In the genomic region with DNA sequence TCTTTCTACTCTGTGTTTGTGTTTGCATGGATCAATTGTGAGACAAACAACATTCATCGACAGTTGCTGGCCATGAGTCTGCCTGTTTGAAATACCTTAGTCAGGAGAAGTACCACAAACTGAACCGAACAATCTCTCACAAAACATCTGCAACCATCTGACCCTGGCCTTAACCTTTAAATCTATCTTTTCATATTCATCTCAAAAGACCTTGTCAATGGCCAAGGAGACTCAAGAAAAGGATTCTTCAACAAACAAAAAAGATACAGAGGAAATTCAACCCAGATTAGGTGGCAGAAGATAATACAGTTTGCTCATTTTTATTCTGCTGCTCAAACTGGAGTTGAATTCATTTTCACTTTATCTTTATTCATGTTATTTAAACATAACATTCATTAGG, we compare ENCODE assay signal across 16 cellular contexts.
DNase-seq lines count a peak whose midpoint lies in the region; FAIRE-seq and TF ChIP-seq lines count a peak whose summit lies in the region.
"Had no signal": no experiment of that assay in that cellular context is flagged by ENCODE, and none has a peak within 500 bp of the region (broad histone marks: within the 10 kb centered on the region; RNA-seq: fewer than 3 reads in every experiment).

No MANE protein-coding gene starts in this region.

- H3K9me3 ChIP-seq in H1 (ENCODE audit: insufficient read depth in 2 of 2, low read depth in 1 of 2, low read length in 1 of 2) = no peaks in the 10 kb centered on the region
- no peaks in the 10 kb centered on the region for H3K9me3 ChIP-seq in neuron (ENCODE audit: low read length)
- no peaks in the 10 kb centered on the region for H3K9me3 ChIP-seq in SJCRH30 (replicated peaks)

- no peak for TF ChIP-seq EP300 in H1 (IDR thresholded peaks at IDR 0.05; ENCODE audit: borderline replicate concordance in 1 of 2, low read depth in 2 of 2, low read length in 2 of 2)

- 90% methylated on average over 2 of the region's 2 CpGs; no CpG with 5 or more reads in 1 of the 2 experiments for WGBS in H1 (ENCODE audit: extremely low coverage in 1 of 2, insufficient coverage in 1 of 2, insufficient read length in 1 of 2, insufficient replicate concordance in 2 of 2, low coverage in 1 of 2, low lambda C conversion rate in 2 of 2, missing lambda C conversion rate in 1 of 2), 2 experiments

- POLR2A ChIA-PET in H1 (lab: Charles Lee; ENCODE audit: partially characterized antibody) = no interaction called here

- no peak overlapping the region for H3K14ac ChIP-seq in H1 (ENCODE audit: insufficient read length)

- TF ChIP-seq RAD21 in H1 (IDR thresholded peaks at IDR 0.05 in 1 of 2, conservative IDR thresholded peaks at IDR 0.05 in 1 of 2; ENCODE audit: low read depth in 2 of 2, low read length in 2 of 2) = no peak

- H4K8ac ChIP-seq in H1 (ENCODE audit: extremely low read depth, insufficient read depth, low read length) = no peak overlapping the region

- CTCF ChIA-PET in H1 (lab: Charles Lee; ENCODE audit: partially characterized antibody) = no interaction called here

- H3K4me2 ChIP-seq in H1 (ENCODE audit: insufficient read depth in 1 of 2, low read depth in 2 of 2, low read length in 2 of 2) = no peak overlapping the region

- H2BK15ac ChIP-seq in H1 (ENCODE audit: low read length) = no peak overlapping the region

- H3K27me3 ChIP-seq in H1 (replicated peaks in 1 of 4; ENCODE audit: control insufficient read depth in 3 of 4, extremely low read depth in 1 of 4, insufficient read depth in 3 of 4, low read length in 3 of 4) (no peaks in the 10 kb centered on the region), neuron (ENCODE audit: insufficient read depth, low read length) (no peaks in the 10 kb centered on the region), SJCRH30 (no peaks in the 10 kb centered on the region)

- no peak overlapping the region for H2BK120ac ChIP-seq in H1 (replicated peaks; ENCODE audit: low read depth, low read length)

- no peak overlapping the region for H3K18ac ChIP-seq in H1 (ENCODE audit: extremely low read depth, low read length)

- H2BK5ac ChIP-seq in H1 (ENCODE audit: low read depth, low read length) = no peak overlapping the region

- H3K27ac ChIP-seq in H1 (ENCODE audit: low read depth, low read length) (no peak overlapping the region), SJCRH30 (no peak overlapping the region)

- H3K4ac ChIP-seq in H1 (replicated peaks; ENCODE audit: insufficient read length, low read depth, low read length) = no peak overlapping the region

- no peak overlapping the region for H2BK12ac ChIP-seq in H1 (ENCODE audit: low read depth, low read length)

- TF ChIP-seq POLR2A in H1 (IDR thresholded peaks at IDR 0.05; ENCODE audit: control extremely low read depth in 1 of 2, low read depth in 2 of 2, low read length in 2 of 2) = no peak

- H3K9ac ChIP-seq in H1 (replicated peaks in 1 of 4; ENCODE audit: extremely low read depth in 1 of 4, low read depth in 3 of 4, low read length in 3 of 4) = no peak overlapping the region

- H3K79me1 ChIP-seq in H1 (ENCODE audit: low read depth, low read length) = no peaks in the 10 kb centered on the region

- no peaks in the 10 kb centered on the region for H3K36me3 ChIP-seq in H1 (ENCODE audit: control insufficient read depth in 2 of 4, insufficient read depth in 4 of 4, low read length in 3 of 4)
- H3K36me3 ChIP-seq in neuron (ENCODE audit: insufficient read depth, low read length) = no peaks in the 10 kb centered on the region
- no peaks in the 10 kb centered on the region for H3K36me3 ChIP-seq in SJCRH30

- no peaks in the 10 kb centered on the region for H3K79me2 ChIP-seq in H1 (ENCODE audit: control insufficient read depth in 1 of 2, insufficient read depth in 2 of 2, low read length in 2 of 2)

- H4K20me1 ChIP-seq in H1 (replicated peaks in 1 of 2; ENCODE audit: control insufficient read depth in 1 of 2, insufficient read depth in 2 of 2, low read length in 2 of 2) = no peaks in the 10 kb centered on the region

- no peak overlapping the region for H4K5ac ChIP-seq in H1 (ENCODE audit: insufficient read length, low read depth, low read length)

- no peak for DNase-seq in HTR-8/SVneo (ENCODE audit: insufficient read length, low spot score)
- no peak for DNase-seq in H1 (ENCODE audit: low read depth in 1 of 2, low spot score in 2 of 2)
- DNase-seq in effector CD8-positive, alpha-beta T cell (lab: John Stamatoyannopoulos, UW) = no peak
- no peak for DNase-seq in SJCRH30
- no peak for DNase-seq in stimulated activated naive CD4-positive, alpha-beta T cell (lab: John Stamatoyannopoulos, UW)
- DNase-seq: Calu3; CD4-positive, alpha-beta memory T cell; COR-L47; DMS53; DMS79 treated with DMSO at 0.1 percent for 48 hours; GF-D8; GOT3; H7 had no signal

- H3K4me3 ChIP-seq in H1 (ENCODE audit: extremely low read depth in 1 of 4, insufficient read depth in 2 of 4, low read depth in 3 of 4, low read length in 4 of 4) (no peak overlapping the region), neuron (ENCODE audit: low read length) (no peak overlapping the region), SJCRH30 (no peak overlapping the region)

- H3K23ac ChIP-seq in H1 (ENCODE audit: insufficient read length) = no peak overlapping the region

- H4K91ac ChIP-seq in H1 (replicated peaks; ENCODE audit: insufficient read length, low read length) = no peak overlapping the region

- H2AK5ac ChIP-seq in H1 (ENCODE audit: low read depth, low read length) = no peak overlapping the region

- peak overlapping the region; percentile 4; the same call in 1 of the 2 replicates for H2AFZ ChIP-seq in H1 (ENCODE audit: low read length)
- peak overlapping the region; percentile 30 for H2AFZ ChIP-seq in neuron (ENCODE audit: low read depth, low read length)

- H3K56ac ChIP-seq in H1 (replicated peaks; ENCODE audit: insufficient read length, low read depth, low read length) = no peak overlapping the region

- no peaks in the 10 kb centered on the region; a peak in 1 of 7 replicates for H3K4me1 ChIP-seq in H1 (replicated peaks in 1 of 4; ENCODE audit: control insufficient read depth in 3 of 4, insufficient read depth in 4 of 4, low read length in 3 of 4)
- peaks cover 22% of the 10 kb centered on the region for H3K4me1 ChIP-seq in neuron (ENCODE audit: insufficient read depth, low read length)
- peaks cover 21% of the 10 kb centered on the region for H3K4me1 ChIP-seq in SJCRH30

- H3K23me2 ChIP-seq in H1 (ENCODE audit: low read depth, low read length) = no peaks in the 10 kb centered on the region

- no peak for TF ChIP-seq CTCF in H1 (IDR thresholded peaks at IDR 0.05; ENCODE audit: control extremely low read depth in 1 of 3, insufficient read depth in 1 of 3, low read depth in 1 of 3, low read length in 3 of 3)

- no peak overlapping the region for H2BK20ac ChIP-seq in H1 (ENCODE audit: low read length)

- FAIRE-seq in HTR-8/SVneo (lab: Jason Lieb, UNC) = peak; percentile 77
- FAIRE-seq in H1 (lab: Jason Lieb, UNC) = no peak
- FAIRE-seq: GM12891, GM18507 had no signal

TF ChIP-seq in H1, 55 proteins besides CTCF, POLR2A, EP300 and RAD21:
- TF ChIP-seq MAFK (IDR thresholded peaks at IDR 0.05; ENCODE audit: low read depth, low read length) = no peak
